In genomic region chr7:152342796-152343195, GRCh38 we compare ENCODE assay signal across 18 cellular contexts.
"Had no signal": no experiment of that assay in that cellular context is flagged by ENCODE, and none has a peak within 500 bp of the region (broad histone marks: within the 10 kb centered on the region; RNA-seq: fewer than 3 reads in every experiment).

No MANE protein-coding gene starts in this region.

- H3K4me3 Mint-ChIP-seq: activated T-cell treated with anti-CD3 and anti-CD28 coated beads, Interleukin-2, amount 50 U/mL, for 4 hours had no signal

- H3K4me3 ChIP-seq: colonic mucosa, skin epidermis, tibial nerve, uterus had no signal

- H3K9me3 ChIP-seq: colonic mucosa, uterus had no signal

- H3K27ac ChIP-seq: colonic mucosa, skin epidermis, tibial nerve, uterus had no signal

- DNase-seq: activated CD4-positive, alpha-beta T cell treated with anti-CD3 and anti-CD28 coated beads, Interleukin-2, amount 50 U/mL, for 48 hours; activated gamma-delta T cell; activated T-cell treated with anti-CD3 and anti-CD28 coated beads, Interleukin-2, amount 50 U/mL, for 4 hours; caudate nucleus; colonic mucosa; hippocampal formation; nucleus accumbens; posterior cingulate gyrus; right cardiac atrium; stimulated activated CD4-positive, alpha-beta T cell treated with anti-CD3 and anti-CD28 coated beads, Interleukin-4, amount 100 ng/mL, for 24 hours; stimulated activated naive CD4-positive, alpha-beta T cell treated with Interleukin-2 at 50 U/mL for 16 hours; substantia nigra; T-helper 9 cell; uterus had no signal

- ATAC-seq: activated naive CD4-positive, alpha-beta T cell treated with anti-CD3 and anti-CD28 coated beads, Interleukin-2, amount 50 U/mL, for 72 hours; activated T-cell treated with anti-CD3 and anti-CD28 coated beads, Interleukin-2, amount 50 U/mL, for 4 hours; esophagus mucosa; right cardiac atrium had no signal

- H3K9me3 Mint-ChIP-seq: activated naive CD4-positive, alpha-beta T cell treated with anti-CD3 and anti-CD28 coated beads, Interleukin-2, amount 50 U/mL, for 72 hours; activated T-cell treated with anti-CD3 and anti-CD28 coated beads, Interleukin-2, amount 50 U/mL, for 4 hours had no signal

- H3K27ac Mint-ChIP-seq: activated naive CD4-positive, alpha-beta T cell treated with anti-CD3 and anti-CD28 coated beads, Interleukin-2, amount 50 U/mL, for 72 hours had no signal

- H3K36me3 ChIP-seq: colonic mucosa, uterus had no signal

- H3K4me1 ChIP-seq: colonic mucosa, uterus had no signal
